10 cellular contexts compared by ENCODE assay signal in genomic region chr19:46296722-46297431, GRCh38. TPM values are rescaled to one million over a fixed set of nuclear protein-coding genes. Genes with fewer than 3 reads are reported as not detected.
DNase-seq lines count a peak whose midpoint lies in the region; ATAC-seq and TF ChIP-seq lines count a peak whose summit lies in the region.
"Had no signal": no experiment of that assay in that cellular context is flagged by ENCODE, and none has a peak within 500 bp of the region (broad histone marks: within the 10 kb centered on the region; RNA-seq: fewer than 3 reads in every experiment).

Gene HIF3A, plus strand, starts transcription at chr19:46297042. Its CDS starts 35 bp downstream, at chr19:46297077.

- peaks cover 19% of the 10 kb centered on the region for H3K4me1 ChIP-seq in ectodermal cell (ENCODE audit: control insufficient read depth, insufficient read depth, low read length)
- peaks cover 36 to 53% of the 10 kb centered on the region in 2 donors for H3K4me1 ChIP-seq in thyroid gland

- H3K27ac ChIP-seq in ectodermal cell (ENCODE audit: insufficient read depth, low read depth, low read length, poor library complexity, severe bottlenecking): no peak within 1 kb of the TSS
- H3K27ac ChIP-seq in thyroid gland: peak within 1 kb of the TSS in 1 of 3 donors; percentile 83

- 0 to 1% methylated on average over 40 to 44 of the region's 44 CpGs for WGBS in ectodermal cell, 2 experiments
- WGBS in thyroid gland, 2 donors: 7 to 14% methylated on average over 20 of the region's 44 CpGs

- H3K27me3 ChIP-seq in ectodermal cell (ENCODE audit: control insufficient read depth, insufficient read depth, low read length, poor library complexity, severe bottlenecking): no peaks in the 10 kb centered on the region
- no peaks in the 10 kb centered on the region for H3K27me3 ChIP-seq in thyroid gland

- no peaks in the 10 kb centered on the region for H3K36me3 ChIP-seq in ectodermal cell (ENCODE audit: control insufficient read depth, insufficient read depth, low read length)
- H3K36me3 ChIP-seq in thyroid gland: no peaks in the 10 kb centered on the region

- TF ChIP-seq POLR2A in thyroid gland (IDR thresholded peaks at IDR 0.05): no peak

- no peak for ATAC-seq in HG03571 (IDR thresholded peaks at IDR 0.05; ENCODE audit: unreplicated experiment)
- no peak for ATAC-seq in GM21825 (IDR thresholded peaks at IDR 0.05; ENCODE audit: unreplicated experiment)

- intact Hi-C loops in thyroid gland (cut with DNase I): no loop called here

- DNase-seq in NCI-H2227 treated with DMSO at 0.1 percent for 48 hours (lab: John Stamatoyannopoulos, UW) (peak; percentile 90), medulla oblongata (ENCODE audit: extremely low spot score) (peak; percentile 68), thyroid gland (peak; percentile 37 to 57), SIG-M5 (lab: John Stamatoyannopoulos, UW) (no peak), NCI-H2107 treated with DMSO at 0.1 percent for 48 hours (lab: John Stamatoyannopoulos, UW; ENCODE audit: unreplicated experiment) (no peak)
- DNase-seq: activated B cell treated with CpG ODN at 0.5 μM for 24 hours, naive B cell had no signal

- H3K4me3 ChIP-seq in ectodermal cell (ENCODE audit: insufficient read depth, low read depth, low read length) (peak within 1 kb of the TSS; percentile 73), thyroid gland (replicated peaks in 1 of 3) (no peak within 1 kb of the TSS)

- no peak for TF ChIP-seq CTCF in thyroid gland (IDR thresholded peaks at IDR 0.05)

- no peaks in the 10 kb centered on the region for H3K9me3 ChIP-seq in ectodermal cell (ENCODE audit: control insufficient read depth, low read length)
- H3K9me3 ChIP-seq in thyroid gland: no peaks in the 10 kb centered on the region

RNA-seq across cellular contexts. Expression of gene HIF3A, which starts in this region (rescaled TPM):
- polyA plus RNA-seq in ectodermal cell (2013, experiment 1 of 4): 37.7 TPM
- 35.7 TPM for polyA plus RNA-seq in ectodermal cell (2013, experiment 2 of 4)
- polyA plus RNA-seq in ectodermal cell (2013, experiment 3 of 4): 19.0 TPM
- polyA plus RNA-seq in ectodermal cell (2013, experiment 4 of 4): 22.1 TPM
- 10 to 100 TPM; 49.1 to 88.3 (median 66.0) TPM for total RNA-seq in thyroid gland
- total RNA-seq: activated B cell treated with CpG ODN at 0.5 μM for 24 hours had no signal

Comparison
In these comparisons a context has a peak if more than half of its experiments do, and no peak if none do; other contexts are left out.
1. DNase-seq: peak in NCI-H2227 treated with DMSO at 0.1 percent for 48 hours (single experiment), medulla oblongata (single experiment) and thyroid gland (2 of 2); none in SIG-M5 (single experiment) and NCI-H2107 treated with DMSO at 0.1 percent for 48 hours (single experiment).